Comparison of ENCODE assay signal across 8 cellular contexts in genomic region chr7:38341172-38341705, GRCh38.
DNase-seq lines count a peak whose midpoint lies in the region; ATAC-seq, FAIRE-seq and TF ChIP-seq lines count a peak whose summit lies in the region.
"Not testable (repeated sequence)": the region's sequence is repeated elsewhere in the genome, so short reads cannot be mapped to it uniquely, and the experiment has no call there.

No MANE protein-coding gene starts in this region.

- H3K36me3 Mint-ChIP-seq in CD8-positive, alpha-beta memory T cell; activated CD8-positive, alpha-beta T cell treated with anti-CD3 and anti-CD28 coated beads for 36 hours (ENCODE audit: low read depth): not testable (repeated sequence)
- peaks cover 72% of the 10 kb centered on the region for H3K36me3 Mint-ChIP-seq in stimulated activated effector memory CD8-positive, alpha-beta T cell treated with anti-CD3 and anti-CD28 coated beads, Interleukin-12 subunit alpha, Interleukin-12 subunit beta, amount 100 ng/mL, for 72 hours

- POLR2A ChIA-PET in CD8-positive, alpha-beta memory T cell (lab: Charles Lee): interaction anchor here (1.6 kb wide), 2 partner anchors 10 to 124 kb away, joined by 4 to 5 read pairs; no protein-coding TSS in a partner anchor
- POLR2A ChIA-PET in PC-3 (lab: Charles Lee; ENCODE audit: unreplicated experiment); HepG2 (lab: Yijun Ruan, JAX): not testable (repeated sequence)
- POLR2A ChIA-PET in activated CD8-positive, alpha-beta T cell treated with anti-CD3 and anti-CD28 coated beads for 36 hours (lab: Charles Lee): interaction anchor here (0.8 to 1.2 kb wide), 2 partner anchors 27 to 32 kb away, joined by 3 read pairs; no protein-coding TSS in a partner anchor

- H4K20me1 ChIP-seq in PC-3 (ENCODE audit: low read length); HepG2 (ENCODE audit: insufficient read depth, low read length): not testable (repeated sequence)

- not testable (repeated sequence) for TF ChIP-seq EP300 in HepG2 (IDR thresholded peaks at IDR 0.05; ENCODE audit: low read depth in 2 of 2, low read length in 2 of 2); HepG2 (CRISPR knock-in tag; IDR thresholded peaks at IDR 0.05; ENCODE audit: borderline replicate concordance)

- in situ Hi-C loops in HepG2 (cut with HindIII; ENCODE audit: extremely low pct_ligation_motif_present, low pct_unique_long_range_greater_than_20kb): loop anchor here (25.0 kb wide), 1 partner anchor 429 kb away; the partner anchor contains the start of genes EPDR1 and SFRP4

- H3K27me3 ChIP-seq in CD8-positive, alpha-beta memory T cell (ENCODE audit: insufficient read depth, low read length, poor library complexity, severe bottlenecking); PC-3 (ENCODE audit: low read length); HepG2 (ENCODE audit: control insufficient read depth in 1 of 2, insufficient read depth in 2 of 2, low read length in 2 of 2): not testable (repeated sequence)

- H3K9ac ChIP-seq in PC-3 (ENCODE audit: low read length); HepG2 (ENCODE audit: insufficient read depth, low read depth, low read length): not testable (repeated sequence)

- peak; percentile 31 for FAIRE-seq in GM19239 (lab: Jason Lieb, UNC)
- FAIRE-seq in HepG2 (lab: Jason Lieb, UNC): not testable (repeated sequence)

- not testable (repeated sequence) for H3K9me2 ChIP-seq in PC-3 (replicated peaks; ENCODE audit: low read length)

- ATAC-seq in HG03520 (IDR thresholded peaks at IDR 0.05; ENCODE audit: unreplicated experiment) (peak; percentile 39), PC-3 (peak; percentile 71), HepG2 (peak; percentile 99)
- peak; percentile 53 for ATAC-seq in activated CD8-positive, alpha-beta T cell treated with anti-CD3 and anti-CD28 coated beads for 36 hours
- ATAC-seq in stimulated activated effector memory CD8-positive, alpha-beta T cell treated with anti-CD3 and anti-CD28 coated beads, Interleukin-12 subunit alpha, Interleukin-12 subunit beta, amount 100 ng/mL, for 72 hours: peak; percentile 60

- not testable (repeated sequence) for H3K9me3 Mint-ChIP-seq in CD8-positive, alpha-beta memory T cell; activated CD8-positive, alpha-beta T cell treated with anti-CD3 and anti-CD28 coated beads for 36 hours; stimulated activated effector memory CD8-positive, alpha-beta T cell treated with anti-CD3 and anti-CD28 coated beads, Interleukin-12 subunit alpha, Interleukin-12 subunit beta, amount 100 ng/mL, for 72 hours

- H3K27me3 Mint-ChIP-seq in CD8-positive, alpha-beta memory T cell; activated CD8-positive, alpha-beta T cell treated with anti-CD3 and anti-CD28 coated beads for 36 hours: not testable (repeated sequence)

- H3K4me3 Mint-ChIP-seq in CD8-positive, alpha-beta memory T cell: peak overlapping the region; percentile 87 to 100 (median 91)
- H3K4me3 Mint-ChIP-seq in activated CD8-positive, alpha-beta T cell treated with anti-CD3 and anti-CD28 coated beads for 36 hours: peak overlapping the region; percentile 84
- H3K4me3 Mint-ChIP-seq in stimulated activated effector memory CD8-positive, alpha-beta T cell treated with anti-CD3 and anti-CD28 coated beads, Interleukin-12 subunit alpha, Interleukin-12 subunit beta, amount 100 ng/mL, for 72 hours: peak overlapping the region; percentile 71

- peaks cover 68 to 81% (median 78%) of the 10 kb centered on the region in 3 donors for H3K4me1 Mint-ChIP-seq in CD8-positive, alpha-beta memory T cell
- peaks cover 53% of the 10 kb centered on the region for H3K4me1 Mint-ChIP-seq in activated CD8-positive, alpha-beta T cell treated with anti-CD3 and anti-CD28 coated beads for 36 hours (ENCODE audit: low read depth)
- H3K4me1 Mint-ChIP-seq in stimulated activated effector memory CD8-positive, alpha-beta T cell treated with anti-CD3 and anti-CD28 coated beads, Interleukin-12 subunit alpha, Interleukin-12 subunit beta, amount 100 ng/mL, for 72 hours: peaks cover 74% of the 10 kb centered on the region

- H3K9me3 ChIP-seq in CD8-positive, alpha-beta memory T cell (ENCODE audit: low read length); PC-3 (ENCODE audit: low read length); HepG2 (ENCODE audit: low read length): not testable (repeated sequence)

- peaks cover 29% of the 10 kb centered on the region for H3K4me1 ChIP-seq in CD8-positive, alpha-beta memory T cell (ENCODE audit: insufficient read depth, low read length)
- not testable (repeated sequence) for H3K4me1 ChIP-seq in PC-3 (ENCODE audit: insufficient read depth, low read length); HepG2 (ENCODE audit: insufficient read depth, low read length)

- not testable (repeated sequence) for H2AFZ ChIP-seq in PC-3 (ENCODE audit: low read length); HepG2 (ENCODE audit: low read length)

- peak overlapping the region; percentile 44 for H3K27ac ChIP-seq in CD8-positive, alpha-beta memory T cell (ENCODE audit: low read depth, low read length)
- H3K27ac ChIP-seq in PC-3 (ENCODE audit: low read length); HepG2 (ENCODE audit: extremely low read length, insufficient read depth, low read length): not testable (repeated sequence)

- intact Hi-C loops in PC-3 (cut with micrococcal nuclease): loop anchor here (10.0 kb wide), 1 partner anchor 436 kb away; no protein-coding TSS in a partner anchor
- intact Hi-C loops in activated CD8-positive, alpha-beta T cell treated with anti-CD3 and anti-CD28 coated beads for 36 hours (cut with micrococcal nuclease); HepG2 (cut with micrococcal nuclease; ENCODE audit: unreplicated experiment): not testable (repeated sequence)

- not testable (repeated sequence) for TF ChIP-seq RAD21 in HepG2 (CRISPR knock-in tag; IDR thresholded peaks at IDR 0.05)

- TF ChIP-seq CTCF in PC-3 (conservative IDR thresholded peaks at IDR 0.05; ENCODE audit: low read depth, low read length) (peak; percentile 29; the same call in 1 of the 2 replicates), epithelial cell of proximal tubule (conservative IDR thresholded peaks at IDR 0.05; ENCODE audit: low read depth, low read length) (peak; percentile 27), HepG2 (CRISPR knock-in tag; IDR thresholded peaks at IDR 0.05) (peak; percentile 54)
- TF ChIP-seq CTCF in activated CD8-positive, alpha-beta T cell treated with anti-CD3 and anti-CD28 coated beads for 36 hours (IDR thresholded peaks at IDR 0.05): not testable (repeated sequence)

- DNase-seq in CD8-positive, alpha-beta memory T cell; GM19239 (ENCODE audit: insufficient read length, low spot score); epithelial cell of proximal tubule (ENCODE audit: low read depth); stimulated activated effector memory CD8-positive, alpha-beta T cell treated with anti-CD3 and anti-CD28 coated beads, Interleukin-12 subunit alpha, Interleukin-12 subunit beta, amount 100 ng/mL, for 72 hours (ENCODE audit: low spot score in 2 of 2): not testable (repeated sequence)
- DNase-seq in PC-3 (peak; percentile 30), HepG2 (ENCODE audit: low spot score) (peak; percentile 31)
- peak; percentile 48 for DNase-seq in activated CD8-positive, alpha-beta T cell treated with anti-CD3 and anti-CD28 coated beads for 36 hours

- H3K36me3 ChIP-seq in CD8-positive, alpha-beta memory T cell (ENCODE audit: insufficient read depth, low read length); PC-3 (ENCODE audit: low read depth, low read length); HepG2 (replicated peaks in 1 of 2; ENCODE audit: control insufficient read depth in 1 of 2, insufficient read depth in 2 of 2, low read length in 2 of 2): not testable (repeated sequence)

- H3K79me2 ChIP-seq in PC-3 (ENCODE audit: low read length); HepG2 (ENCODE audit: insufficient read depth, low read length): not testable (repeated sequence)

- WGBS in HepG2 (ENCODE audit: low lambda C conversion rate): 8% methylated on average over 1 of the region's 2 CpGs

- H3F3A ChIP-seq in PC-3 (ENCODE audit: low read length, unreplicated experiment): not testable (repeated sequence)

- CTCF ChIA-PET in CD8-positive, alpha-beta memory T cell (lab: Charles Lee): interaction anchor here (1.7 to 2.8 kb wide), 4 partner anchors 10 to 233 kb away, joined by 4 to 25 read pairs (median 9); no protein-coding TSS in a partner anchor
- CTCF ChIA-PET in PC-3 (lab: Charles Lee); HepG2 (lab: Yijun Ruan, JAX; ENCODE audit: low intra/inter-chr PET ratio, low total read pairs): not testable (repeated sequence)
- CTCF ChIA-PET in activated CD8-positive, alpha-beta T cell treated with anti-CD3 and anti-CD28 coated beads for 36 hours (lab: Charles Lee): interaction anchor here (1.5 to 7.2 kb wide), 6 partner anchors 8 to 126 kb away, joined by 3 to 52 read pairs (median 9); no protein-coding TSS in a partner anchor

- BruUV-seq in PC-3 (replicated peaks; lab: Mats Ljungman, UMichigan); HepG2 (replicated peaks; lab: Mats Ljungman, UMichigan): not testable (repeated sequence)

- peak overlapping the region; percentile 78 to 96 (median 91) for H3K27ac Mint-ChIP-seq in CD8-positive, alpha-beta memory T cell
- peak overlapping the region; percentile 89 for H3K27ac Mint-ChIP-seq in activated CD8-positive, alpha-beta T cell treated with anti-CD3 and anti-CD28 coated beads for 36 hours
- peak overlapping the region; percentile 96 for H3K27ac Mint-ChIP-seq in stimulated activated effector memory CD8-positive, alpha-beta T cell treated with anti-CD3 and anti-CD28 coated beads, Interleukin-12 subunit alpha, Interleukin-12 subunit beta, amount 100 ng/mL, for 72 hours

- not testable (repeated sequence) for H3K4me2 ChIP-seq in PC-3 (ENCODE audit: low read length); HepG2 (ENCODE audit: low read depth, low read length)

- not testable (repeated sequence) for TF ChIP-seq POLR2A in HepG2 (IDR thresholded peaks at IDR 0.05; ENCODE audit: insufficient read depth in 1 of 2, low read depth in 2 of 2, low read length in 2 of 2)

- H3K4me3 ChIP-seq in CD8-positive, alpha-beta memory T cell (ENCODE audit: low read length): peak overlapping the region; percentile 28
- not testable (repeated sequence) for H3K4me3 ChIP-seq in PC-3 (ENCODE audit: low read length); epithelial cell of proximal tubule (ENCODE audit: low read depth, low read length); HepG2 (replicated peaks in 1 of 3; ENCODE audit: insufficient read depth in 1 of 3, low read depth in 2 of 3, low read length in 3 of 3)

TF ChIP-seq in HepG2, 621 proteins besides CTCF, POLR2A, EP300 and RAD21:
- TF ChIP-seq ZFX (CRISPR knock-in tag; IDR thresholded peaks at IDR 0.05; ENCODE audit: low read depth): 0 out of 2 replicates have a peak, but pooled peaks have one; percentile 25

Comparison
In these comparisons a context has a peak if more than half of its experiments do, and no peak if none do; other contexts are left out.
1. ATAC-seq: peak in every context shown above with its lines; median percentile 99 in HepG2; 71 in PC-3; 60 in stimulated activated effector memory CD8-positive, alpha-beta T cell treated with anti-CD3 and anti-CD28 coated beads, Interleukin-12 subunit alpha, Interleukin-12 subunit beta, amount 100 ng/mL, for 72 hours; 53 in activated CD8-positive, alpha-beta T cell treated with anti-CD3 and anti-CD28 coated beads for 36 hours; 39 in HG03520.